ENCODE assay signal across 1 cellular context in genomic region chr19:55668603-55669348, GRCh38.
TF ChIP-seq lines count a peak whose summit lies in the region.

No MANE protein-coding gene starts in this region.

TF ChIP-seq in HepG2, 621 proteins besides CTCF, POLR2A, EP300 and RAD21:
- TF ChIP-seq ZBTB4 (CRISPR knock-in tag; IDR thresholded peaks at IDR 0.05; ENCODE audit: borderline replicate concordance) (no peak), IKZF5 (CRISPR knock-in tag; IDR thresholded peaks at IDR 0.05) (no peak), AGO2 (optimal IDR thresholded peaks at IDR 0.05; ENCODE audit: low read depth, low read length) (peak; percentile 61)
TF ChIP-seq in HepG2: peak in this region for 1.
